14 cellular contexts compared by ENCODE assay signal in the genomic region with DNA sequence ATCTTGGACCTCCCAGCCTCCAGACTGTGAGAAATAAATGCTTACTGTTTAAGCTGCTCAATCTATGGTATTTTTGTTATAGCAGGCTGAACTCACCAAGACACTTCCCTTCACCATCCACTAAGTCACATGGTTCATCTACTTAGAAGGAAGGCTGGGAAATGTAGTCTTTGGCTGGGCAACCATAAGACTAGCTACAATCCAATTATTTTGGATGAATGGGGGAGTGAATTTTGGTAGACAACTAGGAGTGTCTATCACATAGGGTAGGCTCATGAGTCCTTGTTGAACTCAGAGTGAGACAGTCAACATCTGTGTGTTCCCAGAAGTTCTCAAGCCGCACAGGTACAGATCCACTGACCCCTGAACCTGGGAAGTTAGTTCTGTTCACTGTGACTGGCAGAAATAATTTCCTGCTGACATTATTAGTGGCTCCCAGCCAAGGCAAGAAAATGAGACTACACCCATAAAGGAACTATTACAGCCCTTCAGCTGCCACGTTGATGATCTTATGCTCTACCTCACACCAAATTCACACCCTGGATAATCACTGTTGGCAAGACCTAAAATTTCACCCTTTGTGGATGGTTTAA. TPM values are rescaled to one million over a fixed set of nuclear protein-coding genes. Genes with fewer than 3 reads are reported as not detected.
A peak's percentile ranks its signal among the peaks of the same experiment; 100 is the strongest.
DNase-seq lines count a peak whose midpoint lies in the region; ATAC-seq and TF ChIP-seq lines count a peak whose summit lies in the region.
"Had no signal": no experiment of that assay in that cellular context is flagged by ENCODE, and none has a peak within 500 bp of the region (broad histone marks: within the 10 kb centered on the region; RNA-seq: fewer than 3 reads in every experiment).

No MANE protein-coding gene starts in this region.

- no TSS peak for BruUV-seq in MCF 10A (replicated peaks; lab: Mats Ljungman, UMichigan)

- no peaks in the 10 kb centered on the region for H3K36me3 ChIP-seq in right atrium auricular region
- H3K36me3 ChIP-seq: lower lobe of right lung had no signal

- intact Hi-C loops in right cardiac atrium (cut with DNase I) (no loop called here), MCF 10A (cut with micrococcal nuclease) (no loop called here)

- TF ChIP-seq CTCF in right atrium auricular region (IDR thresholded peaks at IDR 0.05) (no peak), MCF 10A (IDR thresholded peaks at IDR 0.05; ENCODE audit: unreplicated experiment) (no peak), progenitor cell of endocrine pancreas (IDR thresholded peaks at IDR 0.05; ENCODE audit: unreplicated experiment) (no peak)

- H3K4me1 Mint-ChIP-seq in T-cell (peaks cover 11 to 20% (median 12%) of the 10 kb centered on the region in 3 donors), MCF 10A (ENCODE audit: insufficient read depth, unreplicated experiment) (peaks cover 16% of the 10 kb centered on the region), progenitor cell of endocrine pancreas (ENCODE audit: low read depth) (peaks cover 6% of the 10 kb centered on the region)

- CTCF ChIA-PET in T-cell (lab: Charles Lee), result interaction anchor here in 1 of 2 donors (1.5 kb wide), 1 partner anchor 30 kb away, joined by 5 read pairs; no protein-coding TSS in a partner anchor
- CTCF ChIA-PET in MCF 10A (lab: Yijun Ruan, JAX), result interaction anchor here (1.6 kb wide), 1 partner anchor 31 kb away, joined by 3 read pairs; no protein-coding TSS in a partner anchor

- H3K27ac Mint-ChIP-seq in T-cell, result peak overlapping the region; percentile 39 to 79
- no peak overlapping the region for H3K27ac Mint-ChIP-seq in MCF 10A (ENCODE audit: low read depth, unreplicated experiment)
- H3K27ac Mint-ChIP-seq in progenitor cell of endocrine pancreas, result no peak overlapping the region

- DNase-seq in right atrium auricular region (ENCODE audit: low spot score), result peak; percentile 36
- no peak for DNase-seq in right cardiac atrium
- DNase-seq in T-cell, result no peak
- peak; percentile 51 for DNase-seq in iris pigment epithelial cell (ENCODE audit: low read depth)
- DNase-seq in MCF 10A (ENCODE audit: unreplicated experiment), result no peak
- DNase-seq in progenitor cell of endocrine pancreas (ENCODE audit: low spot score, unreplicated experiment), result no peak
- DNase-seq: activated naive CD4-positive, alpha-beta T cell treated with anti-CD3 and anti-CD28 coated beads, Interleukin-2, amount 10 ng/mL, durations not matched to agents 7 days and 5 days; cerebellar nuclear complex; H9; Karpas-422; lower lobe of right lung; NCI-H524 treated with DMSO at 0.1 percent for 48 hours had no signal

- H3K27me3 Mint-ChIP-seq in T-cell (no peaks in the 10 kb centered on the region), MCF 10A (ENCODE audit: insufficient read depth, unreplicated experiment) (no peaks in the 10 kb centered on the region), progenitor cell of endocrine pancreas (peaks cover 25% of the 10 kb centered on the region)

- H3K27me3 ChIP-seq in right atrium auricular region (no peaks in the 10 kb centered on the region), right cardiac atrium (ENCODE audit: control insufficient read depth, insufficient read depth) (no peaks in the 10 kb centered on the region)

- no peaks in the 10 kb centered on the region for H3K9me3 ChIP-seq in right atrium auricular region
- H3K9me3 ChIP-seq in right cardiac atrium (ENCODE audit: control insufficient read depth, low read length), result no peaks in the 10 kb centered on the region
- H3K9me3 ChIP-seq: lower lobe of right lung had no signal

- no peaks in the 10 kb centered on the region for H3K36me3 Mint-ChIP-seq in T-cell
- no peaks in the 10 kb centered on the region for H3K36me3 Mint-ChIP-seq in MCF 10A (ENCODE audit: insufficient read depth, unreplicated experiment)
- no peaks in the 10 kb centered on the region for H3K36me3 Mint-ChIP-seq in progenitor cell of endocrine pancreas (ENCODE audit: insufficient read depth)

- POLR2A ChIA-PET in T-cell (lab: Charles Lee), result no interaction called here
- POLR2A ChIA-PET in MCF 10A (lab: Yijun Ruan, JAX), result interaction anchor here (0.6 kb wide), 1 partner anchor 537 kb away, joined by 3 read pairs; no protein-coding TSS in a partner anchor

- H3K4me3 Mint-ChIP-seq in T-cell (no peak overlapping the region), MCF 10A (ENCODE audit: unreplicated experiment) (no peak overlapping the region), progenitor cell of endocrine pancreas (ENCODE audit: low read depth) (no peak overlapping the region)
- H3K4me3 Mint-ChIP-seq: activated naive CD4-positive, alpha-beta T cell treated with anti-CD3 and anti-CD28 coated beads, Interleukin-2, amount 10 ng/mL, durations not matched to agents 7 days and 5 days had no signal

- H3K9me3 Mint-ChIP-seq in T-cell (no peaks in the 10 kb centered on the region), MCF 10A (ENCODE audit: unreplicated experiment) (no peaks in the 10 kb centered on the region), progenitor cell of endocrine pancreas (ENCODE audit: low read depth) (no peaks in the 10 kb centered on the region)
- H3K9me3 Mint-ChIP-seq: activated naive CD4-positive, alpha-beta T cell treated with anti-CD3 and anti-CD28 coated beads, Interleukin-2, amount 10 ng/mL, durations not matched to agents 7 days and 5 days had no signal

- H3K4me3 ChIP-seq in right atrium auricular region (no peak overlapping the region), right cardiac atrium (ENCODE audit: low read length) (no peak overlapping the region)
- H3K4me3 ChIP-seq: lower lobe of right lung had no signal

- ATAC-seq in right cardiac atrium (no peak), T-cell (replicated peaks in 1 of 4) (no peak), HG02884 (IDR thresholded peaks at IDR 0.05; ENCODE audit: unreplicated experiment) (no peak), HG03469 (IDR thresholded peaks at IDR 0.05; ENCODE audit: unreplicated experiment) (no peak)
- ATAC-seq: lower lobe of right lung had no signal

- 67% methylated on average over 2 of the region's 2 CpGs for WGBS in right cardiac atrium

- no peak overlapping the region for H3K27ac ChIP-seq in right atrium auricular region
- H3K27ac ChIP-seq in right cardiac atrium (ENCODE audit: low read length), result no peak overlapping the region
- H3K27ac ChIP-seq: lower lobe of right lung had no signal

- H3K4me1 ChIP-seq in right atrium auricular region, result peaks cover 0 to 15% of the 10 kb centered on the region in 2 donors
- peaks cover 8% of the 10 kb centered on the region for H3K4me1 ChIP-seq in right cardiac atrium (ENCODE audit: control insufficient read depth, insufficient read depth, low read length)

RNA-seq across cellular contexts. Expression of gene SLC35C1, which starts 3.1 kb away (rescaled TPM):
- total RNA-seq in right atrium auricular region (10 to 100 TPM in 1 of 2 donors, 1 to 10 TPM in 1; 5.2 to 11.6 TPM), right cardiac atrium (10 to 100 TPM in 1 of 4 donors, 1 to 10 TPM in 3; 7.6 to 11.4 (median 9.0) TPM), T-cell (10 to 100 TPM in 4 of 5 donors, 1 to 10 TPM in 1; 8.3 to 27.0 (median 23.9) TPM), MCF 10A (2022) (11.9 and 14.4 TPM in 2 replicates), progenitor cell of endocrine pancreas (12.8 and 14.0 TPM in 2 replicates)
- 7.3 TPM for polyA plus RNA-seq in right cardiac atrium

RNA-seq across cellular contexts. Expression of gene CRY2, which starts 45.5 kb away (rescaled TPM):
- total RNA-seq in right atrium auricular region, result 10 to 100 TPM; 43.0 to 62.9 TPM
- 10 to 100 TPM; 67.7 to 82.1 (median 74.4) TPM for total RNA-seq in right cardiac atrium
- 34.3 TPM for polyA plus RNA-seq in right cardiac atrium
- total RNA-seq in T-cell, result 100 to 1,000 TPM in 2 of 5 donors, 10 to 100 TPM in 3; 54.0 to 198 (median 63.5) TPM
- 8.1 and 8.6 TPM in 2 replicates for total RNA-seq in MCF 10A (2022)
- 34.1 and 34.8 TPM in 2 replicates for total RNA-seq in progenitor cell of endocrine pancreas

Comparison
In these comparisons a context has a peak if more than half of its experiments do, and no peak if none do; other contexts are left out.
1. DNase-seq: peak in right atrium auricular region (single experiment) and iris pigment epithelial cell (single experiment); none in right cardiac atrium (0 of 3), T-cell (0 of 34), MCF 10A (single experiment) and progenitor cell of endocrine pancreas (single experiment).
2. H3K27ac Mint-ChIP-seq: peak in T-cell (2 of 2); none in MCF 10A (single experiment) and progenitor cell of endocrine pancreas (single experiment).